Comparison of ENCODE assay signal across 21 cellular contexts in genomic region chr16:24347556-24347955, GRCh38.
"Had no signal": no experiment of that assay in that cellular context is flagged by ENCODE, and none has a peak within 500 bp of the region (broad histone marks: within the 10 kb centered on the region; RNA-seq: fewer than 3 reads in every experiment).

No MANE protein-coding gene starts in this region.

- FAIRE-seq: keratinocyte had no signal

- H3K4me3 ChIP-seq: esophagus muscularis mucosa, gastrocnemius medialis, left ventricle myocardium inferior, lower lobe of right lung, ovary, smooth muscle cell, suprapubic skin, thyroid gland, uterus had no signal

- ATAC-seq: gastrocnemius medialis; left cardiac atrium; lower lobe of right lung; naive thymus-derived CD4-positive, alpha-beta T cell; right cardiac atrium; stimulated activated naive CD8-positive, alpha-beta T cell treated with anti-CD3 and anti-CD28 coated beads, Interleukin-15, Interleukin-2, amounts not matched to agents 100 U/mL and 50 U/mL, for 24 hours had no signal

- H3K27me3 ChIP-seq: gastrocnemius medialis, ovary, suprapubic skin, thyroid gland, uterus had no signal

- H3K9me3 ChIP-seq: esophagus muscularis mucosa, gastrocnemius medialis, left ventricle myocardium inferior, lower lobe of right lung, ovary, suprapubic skin, thyroid gland, uterus had no signal

- DNase-seq: effector memory CD4-positive, alpha-beta T cell; gastrocnemius medialis; glutamatergic neuron; immature natural killer cell; left cardiac atrium; left ventricle myocardium inferior; lower lobe of right lung; naive thymus-derived CD4-positive, alpha-beta T cell; nucleus accumbens; ovary; right cardiac atrium; stimulated activated CD4-positive, alpha-beta T cell treated with anti-CD3 and anti-CD28 coated beads, Interleukin-4, amount 100 ng/mL, for 1 hour; stimulated activated CD8-positive, alpha-beta memory T cell treated with anti-CD3 and anti-CD28 coated beads, Interleukin-4, amount 100 ng/mL, for 48 hours; stimulated activated naive CD8-positive, alpha-beta T cell treated with anti-CD3 and anti-CD28 coated beads, Interleukin-15, Interleukin-2, amounts not matched to agents 100 U/mL and 50 U/mL, for 24 hours; thyroid gland; uterus had no signal

- H3K4me1 ChIP-seq: esophagus muscularis mucosa, gastrocnemius medialis, left ventricle myocardium inferior, lower lobe of right lung, suprapubic skin, thyroid gland, uterus had no signal

- H3K27ac ChIP-seq: epithelial cell of prostate, esophagus muscularis mucosa, gastrocnemius medialis, left ventricle myocardium inferior, lower lobe of right lung, ovary, suprapubic skin, thyroid gland, uterus had no signal

- H3K4me2 ChIP-seq: smooth muscle cell had no signal

- H3K36me3 ChIP-seq: esophagus muscularis mucosa, gastrocnemius medialis, left ventricle myocardium inferior, lower lobe of right lung, ovary, suprapubic skin, thyroid gland, uterus had no signal
